ENCODE assay signal across 29 cellular contexts in genomic region chr3:150920236-150920635, GRCh38. TPM values are rescaled to one million over a fixed set of nuclear protein-coding genes. Genes with fewer than 3 reads are reported as not detected.
DNase-seq lines count a peak whose midpoint lies in the region; ATAC-seq, FAIRE-seq and TF ChIP-seq lines count a peak whose summit lies in the region.
"Had no signal": no experiment of that assay in that cellular context is flagged by ENCODE, and none has a peak within 500 bp of the region (broad histone marks: within the 10 kb centered on the region; RNA-seq: fewer than 3 reads in every experiment).

No MANE protein-coding gene starts in this region.

- H3K4me3 ChIP-seq in bronchial epithelial cell (ENCODE audit: low read depth, low read length), result no peak overlapping the region
- H3K4me3 ChIP-seq in fibroblast of villous mesenchyme (ENCODE audit: low read depth, low read length), result no peak overlapping the region
- no peak overlapping the region for H3K4me3 ChIP-seq in tibial artery
- H3K4me3 ChIP-seq: BLaER1, GM12878, MG63, PC-9 had no signal

- H3K27me3 ChIP-seq in bronchial epithelial cell (ENCODE audit: control insufficient read depth, insufficient read depth, low read length) (peaks cover 3% of the 10 kb centered on the region), tibial artery (peaks cover 0 to 3% of the 10 kb centered on the region in 2 donors)
- H3K27me3 ChIP-seq: BLaER1 had no signal

- no peaks in the 10 kb centered on the region for H3K36me3 Mint-ChIP-seq in activated T-cell treated with anti-CD3 and anti-CD28 coated beads, Interleukin-2, amount 50 U/mL, for 4 hours (ENCODE audit: insufficient read depth)
- H3K36me3 Mint-ChIP-seq: CD4-positive, CD25-positive, alpha-beta regulatory T cell had no signal

- intact Hi-C loops in tibial artery (cut with DNase I; ENCODE audit: low total_unique reads), result no loop called here

- H3K9me3 Mint-ChIP-seq in activated T-cell treated with anti-CD3 and anti-CD28 coated beads, Interleukin-2, amount 50 U/mL, for 4 hours, result no peaks in the 10 kb centered on the region

- H3K9me3 ChIP-seq in tibial artery, result no peaks in the 10 kb centered on the region
- H3K9me3 ChIP-seq: BLaER1, MG63 had no signal

- no peak overlapping the region for H3K27ac ChIP-seq in tibial artery
- H3K27ac ChIP-seq: BLaER1, PC-9 had no signal

- TF ChIP-seq CTCF in bronchial epithelial cell (IDR thresholded peaks at IDR 0.05; ENCODE audit: insufficient read depth, low read length, severe bottlenecking) (no peak), fibroblast of villous mesenchyme (IDR thresholded peaks at IDR 0.05; ENCODE audit: insufficient read depth, low read depth, low read length) (no peak), tibial artery (IDR thresholded peaks at IDR 0.05) (no peak)

- H3K36me3 ChIP-seq in bronchial epithelial cell (ENCODE audit: control insufficient read depth, insufficient read depth, low read length), result no peaks in the 10 kb centered on the region
- H3K36me3 ChIP-seq in tibial artery, result no peaks in the 10 kb centered on the region
- H3K36me3 ChIP-seq: BLaER1, MG63 had no signal

- H3K4me1 ChIP-seq in tibial artery, result no peaks in the 10 kb centered on the region
- H3K4me1 ChIP-seq: BLaER1 had no signal

- FAIRE-seq in bronchial epithelial cell (lab: Jason Lieb, UNC), result no peak
- FAIRE-seq: D721Med, H1 had no signal

- ATAC-seq in activated T-cell treated with anti-CD3 and anti-CD28 coated beads, Interleukin-2, amount 50 U/mL, for 4 hours, result no peak
- ATAC-seq in GM19463 (IDR thresholded peaks at IDR 0.05; ENCODE audit: unreplicated experiment), result no peak
- ATAC-seq: GM12878, HCT116 had no signal

- H3K27me3 Mint-ChIP-seq in activated T-cell treated with anti-CD3 and anti-CD28 coated beads, Interleukin-2, amount 50 U/mL, for 4 hours (ENCODE audit: low read depth), result peaks cover 14% of the 10 kb centered on the region

- no peak overlapping the region for H3K4me3 Mint-ChIP-seq in activated T-cell treated with anti-CD3 and anti-CD28 coated beads, Interleukin-2, amount 50 U/mL, for 4 hours
- H3K4me3 Mint-ChIP-seq: CD4-positive, CD25-positive, alpha-beta regulatory T cell had no signal

- no peaks in the 10 kb centered on the region for H3K4me1 Mint-ChIP-seq in activated T-cell treated with anti-CD3 and anti-CD28 coated beads, Interleukin-2, amount 50 U/mL, for 4 hours (ENCODE audit: low read depth)

- peak; percentile 2 for DNase-seq in EL
- DNase-seq in M059J (ENCODE audit: low read depth), result peak; percentile 38
- peak; percentile 83 for DNase-seq in bronchial epithelial cell (ENCODE audit: low read depth)
- peak; percentile 3 for DNase-seq in fibroblast of villous mesenchyme (ENCODE audit: low read depth)
- DNase-seq in tibial artery, result no peak
- DNase-seq in activated T-cell treated with anti-CD3 and anti-CD28 coated beads, Interleukin-2, amount 50 U/mL, for 4 hours, result no peak
- no peak for DNase-seq in KG1 (lab: John Stamatoyannopoulos, UW)
- DNase-seq: CD4-positive, CD25-positive, alpha-beta regulatory T cell; GDM1; Kasumi-1; MG63; NCI-H1105 treated with DMSO at 0.1 percent for 48 hours; NCI-H146; NCI-H2029; NCI-H446 treated with DMSO at 0.1 percent for 48 hours; NCI-H526; NCI-H82; NK-92 treated with Interleukin-12 subunit alpha and Interleukin-12 subunit beta, amount 100 ng/mL, for 24 hours; PC-9; RPMI8226; SHP77 had no signal

RNA-seq across cellular contexts. Expression of gene MINDY4B, which starts 15.0 kb away (rescaled TPM):
- not detected in 2 replicates for total RNA-seq in M059J (2014; rRNA removed; shearing (Covaris generic))
- total RNA-seq in bronchial epithelial cell, result not detected in 2 replicates
- total RNA-seq in fibroblast of villous mesenchyme, result not detected in 2 replicates
- total RNA-seq in activated T-cell treated with anti-CD3 and anti-CD28 coated beads, Interleukin-2, amount 50 U/mL, for 4 hours, result not detected
- total RNA-seq: A172; CD4-positive, CD25-positive, alpha-beta regulatory T cell; GM12878; H1; PC-9; SK-MEL-5 had no signal

RNA-seq across cellular contexts. Expression of gene CLRN1, which starts 52.3 kb away (rescaled TPM):
- not detected in 2 replicates for total RNA-seq in M059J (2014; rRNA removed; shearing (Covaris generic))
- not detected in 2 replicates for total RNA-seq in bronchial epithelial cell
- total RNA-seq in fibroblast of villous mesenchyme, result not detected in 2 replicates
- not detected for total RNA-seq in activated T-cell treated with anti-CD3 and anti-CD28 coated beads, Interleukin-2, amount 50 U/mL, for 4 hours
- total RNA-seq: A172; CD4-positive, CD25-positive, alpha-beta regulatory T cell; GM12878; PC-9; SK-MEL-5 had no signal

Comparison
In these comparisons a context has a peak if more than half of its experiments do, and no peak if none do; other contexts are left out.
1. DNase-seq: peak in EL (single experiment), M059J (single experiment), bronchial epithelial cell (single experiment) and fibroblast of villous mesenchyme (single experiment); none in tibial artery (0 of 2), activated T-cell treated with anti-CD3 and anti-CD28 coated beads, Interleukin-2, amount 50 U/mL, for 4 hours (single experiment) and KG1 (single experiment).